Comparison of ENCODE assay signal across 10 cellular contexts in genomic region chr13:76993473-76993872, GRCh38. TPM values are rescaled to one million over a fixed set of nuclear protein-coding genes. Genes with fewer than 3 reads are reported as not detected.
A peak's percentile ranks its signal among the peaks of the same experiment; 100 is the strongest.
DNase-seq lines count a peak whose midpoint lies in the region; TF ChIP-seq lines count a peak whose summit lies in the region.
"Had no signal": no experiment of that assay in that cellular context is flagged by ENCODE, and none has a peak within 500 bp of the region (broad histone marks: within the 10 kb centered on the region; RNA-seq: fewer than 3 reads in every experiment).

No MANE protein-coding gene starts in this region.

- peaks cover 7% of the 10 kb centered on the region for H3K4me1 Mint-ChIP-seq in Calu3 (ENCODE audit: low read depth, unreplicated experiment)

- peak overlapping the region; percentile 96 to 97 for H3K27ac ChIP-seq in right atrium auricular region

- H3K27ac Mint-ChIP-seq in Calu3 (ENCODE audit: unreplicated experiment): no peak overlapping the region

- H3K9me3 ChIP-seq in right atrium auricular region (no peaks in the 10 kb centered on the region), adipocyte (ENCODE audit: control insufficient read depth, low read length) (no peaks in the 10 kb centered on the region), mucosa of stomach (ENCODE audit: control insufficient read depth, low read length) (no peaks in the 10 kb centered on the region)

- H3K9ac ChIP-seq in adipocyte (ENCODE audit: low read length): peak overlapping the region; percentile 94
- H3K9ac ChIP-seq in mucosa of stomach (ENCODE audit: low read length): peak overlapping the region; percentile 90

- TF ChIP-seq CTCF in right atrium auricular region (IDR thresholded peaks at IDR 0.05) (no peak), Calu3 (IDR thresholded peaks at IDR 0.05; ENCODE audit: unreplicated experiment) (no peak)

- H3K4me1 ChIP-seq in right atrium auricular region (peaks cover 0 to 22% of the 10 kb centered on the region in 2 donors), adipocyte (ENCODE audit: control insufficient read depth, insufficient read depth, low read length) (peaks cover 25% of the 10 kb centered on the region), mucosa of stomach (ENCODE audit: control insufficient read depth, insufficient read depth, low read length) (peaks cover 11% of the 10 kb centered on the region)

- H3K27me3 Mint-ChIP-seq in Calu3 (ENCODE audit: unreplicated experiment): no peaks in the 10 kb centered on the region

- H3K36me3 ChIP-seq in right atrium auricular region (peaks cover 18% of the 10 kb centered on the region), adipocyte (ENCODE audit: control insufficient read depth, insufficient read depth, low read length, severe bottlenecking) (peaks cover 23% of the 10 kb centered on the region), mucosa of stomach (ENCODE audit: control insufficient read depth, insufficient read depth, low read length) (no peaks in the 10 kb centered on the region)

- H3K4me3 Mint-ChIP-seq in Calu3 (ENCODE audit: low read depth, unreplicated experiment): no peak overlapping the region

- no TSS peak for BruUV-seq in Calu3 (replicated peaks; lab: Mats Ljungman, UMichigan)

- peaks cover 10% of the 10 kb centered on the region for H3K36me3 Mint-ChIP-seq in Calu3 (ENCODE audit: insufficient read depth, unreplicated experiment)

- CTCF ChIA-PET in Calu3 (lab: Charles Lee): no interaction called here

- DNase-seq in right atrium auricular region (ENCODE audit: low spot score) (no peak), cardiac septum (ENCODE audit: low spot score) (no peak), adipocyte (ENCODE audit: low read depth) (no peak), kidney tubule cell (ENCODE audit: low spot score) (no peak), epidermal melanocyte (ENCODE audit: insufficient read length, low spot score) (no peak), Calu3 (no peak)
- DNase-seq in stimulated activated CD4-positive, alpha-beta T cell treated with anti-CD3 and anti-CD28 coated beads, Interleukin-4, amount 100 ng/mL, for 24 hours: no peak
- DNase-seq: NCI-H2029 had no signal

- no peaks in the 10 kb centered on the region for H3K9me3 Mint-ChIP-seq in Calu3 (ENCODE audit: low read depth, unreplicated experiment)

- intact Hi-C loops in cardiac septum (cut with DNase I): no loop called here
- intact Hi-C loops in Calu3 (cut with micrococcal nuclease; ENCODE audit: unreplicated experiment): no loop called here

- H3K27me3 ChIP-seq in right atrium auricular region: no peaks in the 10 kb centered on the region
- H3K27me3 ChIP-seq in adipocyte (replicated peaks; ENCODE audit: control insufficient read depth, insufficient read depth, low read length): no peaks in the 10 kb centered on the region
- no peaks in the 10 kb centered on the region for H3K27me3 ChIP-seq in mucosa of stomach (ENCODE audit: control insufficient read depth, insufficient read depth, low read length)

- H3K4me3 ChIP-seq in right atrium auricular region (no peak overlapping the region), adipocyte (ENCODE audit: low read length) (peak overlapping the region; percentile 94), mucosa of stomach (ENCODE audit: low read length) (no peak overlapping the region)

RNA-seq across cellular contexts. Expression of gene CLN5, which starts 1.6 kb away (rescaled TPM):
- total RNA-seq in right atrium auricular region: 10 to 100 TPM; 15.8 to 18.4 TPM
- 13.4 TPM for total RNA-seq in cardiac septum
- 7.3 and 10.7 TPM in 2 replicates for total RNA-seq in Calu3 (2022)

RNA-seq across cellular contexts. Expression of gene FBXL3, which starts 33.5 kb away (rescaled TPM):
- 10 to 100 TPM; 47.2 to 48.1 TPM for total RNA-seq in right atrium auricular region
- 35.1 TPM for total RNA-seq in cardiac septum
- 8.8 and 10.9 TPM in 2 replicates for total RNA-seq in Calu3 (2022)

RNA-seq across cellular contexts. Expression of gene ACOD1, which starts 45.2 kb away (rescaled TPM):
- not detected for total RNA-seq in right atrium auricular region
- not detected for total RNA-seq in cardiac septum
- not detected in 2 replicates for total RNA-seq in Calu3 (2022)
- total RNA-seq: mucosa of gallbladder had no signal
